ENCODE assay signal across 14 cellular contexts in the genomic region with DNA sequence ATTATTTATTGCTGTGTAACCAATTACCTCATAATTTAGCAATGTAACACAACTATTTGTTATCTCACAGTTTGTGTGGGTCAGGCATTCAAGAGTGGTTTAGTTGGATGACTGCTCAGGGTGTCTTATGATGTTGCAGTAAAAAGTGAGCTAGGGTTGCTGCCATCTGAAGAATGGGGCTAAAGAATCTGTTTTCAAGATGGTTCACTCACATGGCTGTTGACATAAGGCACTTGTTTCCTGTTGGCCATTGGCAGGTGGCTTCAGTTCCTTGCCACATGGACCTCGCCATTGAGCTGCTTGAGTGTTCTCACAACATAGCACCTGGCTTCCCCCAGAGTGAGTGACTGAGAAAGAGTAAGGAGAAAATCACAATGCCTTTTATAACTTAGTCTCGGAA.
DNase-seq lines count a peak whose midpoint lies in the region; TF ChIP-seq lines count a peak whose summit lies in the region.
"Had no signal": no experiment of that assay in that cellular context is flagged by ENCODE, and none has a peak within 500 bp of the region (broad histone marks: within the 10 kb centered on the region; RNA-seq: fewer than 3 reads in every experiment).

No MANE protein-coding gene starts in this region.

- no peak overlapping the region for H3K9ac ChIP-seq in OCI-LY1 (ENCODE audit: low read length)

- H3K4me3 Mint-ChIP-seq in T-helper 2 cell treated with Interferon-gamma antibody and Interleukin-4, amounts not matched to agents 5 μg/mL and 100 μg/mL, for 36 hours, result no peak overlapping the region
- H3K4me3 Mint-ChIP-seq: activated T-cell treated with anti-CD3 and anti-CD28 coated beads, Interleukin-2, amount 50 U/mL, for 72 hours had no signal

- H3K4me3 ChIP-seq in BJ (ENCODE audit: low read depth, low read length), result no peak overlapping the region
- H3K4me3 ChIP-seq in GM12865 (ENCODE audit: low read depth, low read length), result no peak overlapping the region
- no peak overlapping the region for H3K4me3 ChIP-seq in OCI-LY1 (ENCODE audit: low read depth, low read length, poor library complexity, severe bottlenecking)
- H3K4me3 ChIP-seq in fibroblast of the aortic adventitia (ENCODE audit: low read depth, low read length), result no peak overlapping the region
- H3K4me3 ChIP-seq: heart left ventricle had no signal

- DNase-seq in BJ (ENCODE audit: low read depth), result peak; percentile 15
- DNase-seq in GM12865 (ENCODE audit: low read depth), result peak; percentile 53
- DNase-seq in fibroblast of the aortic adventitia (ENCODE audit: low read depth), result peak; percentile 4
- DNase-seq in NCI-H345 treated with DMSO at 0.1 percent for 48 hours (lab: John Stamatoyannopoulos, UW; ENCODE audit: unreplicated experiment), result no peak
- DNase-seq in NCI-H2107 treated with DMSO at 0.1 percent for 48 hours (lab: John Stamatoyannopoulos, UW; ENCODE audit: unreplicated experiment), result no peak
- no peak for DNase-seq in UCSD-AML1 (lab: John Stamatoyannopoulos, UW; ENCODE audit: unreplicated experiment)
- no peak for DNase-seq in T-helper 2 cell treated with Interferon-gamma antibody and Interleukin-4, amounts not matched to agents 5 μg/mL and 100 μg/mL, for 36 hours (ENCODE audit: low spot score)
- DNase-seq: activated T-cell treated with anti-CD3 and anti-CD28 coated beads, Interleukin-2, amount 50 U/mL, for 72 hours; cerebellar nuclear complex; heart left ventricle; NCI-H2107; right cardiac atrium; stimulated activated CD4-positive, alpha-beta T cell treated with anti-CD3 and anti-CD28 coated beads, Interleukin-2, amount 100 ng/mL, for 24 hours had no signal

- peaks cover 1% of the 10 kb centered on the region for H3K36me3 Mint-ChIP-seq in T-helper 2 cell treated with Interferon-gamma antibody and Interleukin-4, amounts not matched to agents 5 μg/mL and 100 μg/mL, for 36 hours (ENCODE audit: low read depth)

- H3K36me3 ChIP-seq in BJ (ENCODE audit: control insufficient read depth, insufficient read depth, low read length) (no peaks in the 10 kb centered on the region), OCI-LY1 (ENCODE audit: insufficient read depth, low read length) (no peaks in the 10 kb centered on the region)
- H3K36me3 ChIP-seq: heart left ventricle had no signal

- H3K27me3 Mint-ChIP-seq in T-helper 2 cell treated with Interferon-gamma antibody and Interleukin-4, amounts not matched to agents 5 μg/mL and 100 μg/mL, for 36 hours (ENCODE audit: low read depth), result peaks cover 3% of the 10 kb centered on the region

- CTCF ChIA-PET in BJ (lab: Yijun Ruan, JAX), result interaction anchor here (0.9 to 1.1 kb wide), 2 partner anchors 26 to 48 kb away, joined by 3 read pairs; no protein-coding TSS in a partner anchor

- H4K20me1 ChIP-seq in OCI-LY1 (ENCODE audit: insufficient read depth, low read length), result no peaks in the 10 kb centered on the region

- no peaks in the 10 kb centered on the region for H3K4me1 Mint-ChIP-seq in T-helper 2 cell treated with Interferon-gamma antibody and Interleukin-4, amounts not matched to agents 5 μg/mL and 100 μg/mL, for 36 hours (ENCODE audit: low read depth)

- H3K27ac ChIP-seq in OCI-LY1 (ENCODE audit: low read depth, low read length, poor library complexity, severe bottlenecking), result peak overlapping the region; percentile 38

- peaks cover 17% of the 10 kb centered on the region for H3K4me1 ChIP-seq in OCI-LY1 (ENCODE audit: insufficient read depth, low read length, severe bottlenecking)

- H3K27me3 ChIP-seq in BJ (ENCODE audit: control insufficient read depth, insufficient read depth, low read length) (0 out of 2 replicates have a peak, but pooled peaks cover 2% of the 10 kb centered on the region), OCI-LY1 (ENCODE audit: insufficient read depth, low read length) (no peaks in the 10 kb centered on the region)
- H3K27me3 ChIP-seq: heart left ventricle had no signal

- H3K4me2 ChIP-seq in OCI-LY1 (ENCODE audit: low read length), result no peak overlapping the region

- no peaks in the 10 kb centered on the region for H3K79me2 ChIP-seq in OCI-LY1 (ENCODE audit: insufficient read depth, low read length)

- H3F3A ChIP-seq in OCI-LY1 (ENCODE audit: insufficient read depth, low read length), result no peaks in the 10 kb centered on the region

- H3K9me3 Mint-ChIP-seq in T-helper 2 cell treated with Interferon-gamma antibody and Interleukin-4, amounts not matched to agents 5 μg/mL and 100 μg/mL, for 36 hours, result no peaks in the 10 kb centered on the region

- H3K27ac Mint-ChIP-seq in T-helper 2 cell treated with Interferon-gamma antibody and Interleukin-4, amounts not matched to agents 5 μg/mL and 100 μg/mL, for 36 hours, result no peak overlapping the region
- H3K27ac Mint-ChIP-seq: activated T-cell treated with anti-CD3 and anti-CD28 coated beads, Interleukin-2, amount 50 U/mL, for 72 hours had no signal

- POLR2A ChIA-PET in BJ (lab: Charles Lee), result no interaction called here

- H3K9me3 ChIP-seq in OCI-LY1 (ENCODE audit: low read length), result peaks cover 12% of the 10 kb centered on the region; the same call in 1 of the 2 replicates
- H3K9me3 ChIP-seq: heart left ventricle had no signal

- no peak overlapping the region; the same call in 1 of the 2 replicates for H2AFZ ChIP-seq in OCI-LY1 (ENCODE audit: low read length)

- no peaks in the 10 kb centered on the region for H3K9me2 ChIP-seq in OCI-LY1 (ENCODE audit: low read depth, low read length)

- TF ChIP-seq CTCF in BJ (IDR thresholded peaks at IDR 0.05; ENCODE audit: insufficient read depth, low read depth, low read length) (no peak), GM12865 (IDR thresholded peaks at IDR 0.05; ENCODE audit: insufficient read depth, low read depth, low read length, missing control alignments) (no peak), OCI-LY1 (IDR thresholded peaks at IDR 0.05; ENCODE audit: low read length) (no peak), fibroblast of the aortic adventitia (IDR thresholded peaks at IDR 0.05; ENCODE audit: insufficient read depth, low read length) (no peak)

Comparison
In these comparisons a context has a peak if more than half of its experiments do, and no peak if none do; other contexts are left out.
1. DNase-seq: peak in BJ (single experiment), GM12865 (single experiment) and fibroblast of the aortic adventitia (single experiment); none in NCI-H345 treated with DMSO at 0.1 percent for 48 hours (single experiment), NCI-H2107 treated with DMSO at 0.1 percent for 48 hours (single experiment), UCSD-AML1 (single experiment) and T-helper 2 cell treated with Interferon-gamma antibody and Interleukin-4, amounts not matched to agents 5 μg/mL and 100 μg/mL, for 36 hours (single experiment).